In genomic region chr2:230908595-230909191, GRCh38 we compare ENCODE assay signal across 8 cellular contexts. TPM values are rescaled to one million over a fixed set of nuclear protein-coding genes. Genes with fewer than 3 reads are reported as not detected.
DNase-seq lines count a peak whose midpoint lies in the region; ATAC-seq and TF ChIP-seq lines count a peak whose summit lies in the region.

No MANE protein-coding gene starts in this region.

- H3K4me1 Mint-ChIP-seq in activated naive CD8-positive, alpha-beta T cell treated with anti-CD3 and anti-CD28 coated beads for 36 hours = peaks cover 77% of the 10 kb centered on the region
- H3K4me1 Mint-ChIP-seq in CD8-positive, alpha-beta T cell (ENCODE audit: low read depth) = peaks cover 43% of the 10 kb centered on the region

- intact Hi-C loops in CD8-positive, alpha-beta T cell (cut with DNase I, micrococcal nuclease) = no loop called here

- H3K27me3 ChIP-seq in NT2/D1 (ENCODE audit: insufficient read depth, insufficient read length) (no peaks in the 10 kb centered on the region), mucosa of rectum (ENCODE audit: control insufficient read depth in 2 of 2, insufficient read depth in 2 of 2, low read length in 2 of 2) (no peaks in the 10 kb centered on the region)
- no peaks in the 10 kb centered on the region for H3K27me3 ChIP-seq in CD8-positive, alpha-beta T cell (ENCODE audit: insufficient read depth, low read length)

- H3K9ac ChIP-seq in NT2/D1 (ENCODE audit: insufficient read length, low read depth) = no peak overlapping the region
- H3K9ac ChIP-seq in mucosa of rectum (ENCODE audit: low read depth in 1 of 2, low read length in 2 of 2) = no peak overlapping the region

- CTCF ChIA-PET in CD8-positive, alpha-beta T cell (lab: Charles Lee) = interaction anchor here (0.6 to 23.6 kb wide), 3 partner anchors 44 to 79 kb away, joined by 3 to 368 read pairs (median 3); partner anchors contain the start of genes ITM2C and SPATA3

- POLR2A ChIA-PET in CD8-positive, alpha-beta T cell (lab: Charles Lee) = interaction anchor here (0.5 kb wide), 1 partner anchor 54 kb away, joined by 4 read pairs; no protein-coding TSS in a partner anchor

- H3K9me3 Mint-ChIP-seq in activated naive CD8-positive, alpha-beta T cell treated with anti-CD3 and anti-CD28 coated beads for 36 hours = no peaks in the 10 kb centered on the region
- no peaks in the 10 kb centered on the region for H3K9me3 Mint-ChIP-seq in CD8-positive, alpha-beta T cell

- peak overlapping the region; percentile 52 to 55 for H3K27ac ChIP-seq in mucosa of rectum (ENCODE audit: low read depth in 2 of 2, low read length in 2 of 2)
- no peak overlapping the region for H3K27ac ChIP-seq in CD8-positive, alpha-beta T cell (ENCODE audit: low read depth, low read length)

- H3K36me3 ChIP-seq in NT2/D1 (ENCODE audit: insufficient read depth, insufficient read length, low read length) (no peaks in the 10 kb centered on the region), mucosa of rectum (ENCODE audit: control insufficient read depth in 2 of 2, insufficient read depth in 2 of 2, low read length in 2 of 2) (no peaks in the 10 kb centered on the region)
- H3K36me3 ChIP-seq in CD8-positive, alpha-beta T cell (ENCODE audit: insufficient read depth, low read length) = no peaks in the 10 kb centered on the region

- ATAC-seq in HG03108 (IDR thresholded peaks at IDR 0.05; ENCODE audit: unreplicated experiment) = no peak
- no peak for ATAC-seq in CD8-positive, alpha-beta T cell

- no peaks in the 10 kb centered on the region for H3K27me3 Mint-ChIP-seq in activated naive CD8-positive, alpha-beta T cell treated with anti-CD3 and anti-CD28 coated beads for 36 hours
- H3K27me3 Mint-ChIP-seq in CD8-positive, alpha-beta T cell (ENCODE audit: low read depth) = no peaks in the 10 kb centered on the region

- peak overlapping the region; percentile 85 for H3K27ac Mint-ChIP-seq in activated naive CD8-positive, alpha-beta T cell treated with anti-CD3 and anti-CD28 coated beads for 36 hours
- no peak overlapping the region for H3K27ac Mint-ChIP-seq in CD8-positive, alpha-beta T cell

- DNase-seq in NCI-H1417 (lab: John Stamatoyannopoulos, UW) (peak in 2 of 3 experiments; percentile 31 to 74), NCI-H1417 treated with DMSO at 0.1 percent for 48 hours (lab: John Stamatoyannopoulos, UW) (no peak), NT2/D1 (ENCODE audit: low read depth, low spot score) (peak; percentile 72), KG1 (lab: John Stamatoyannopoulos, UW) (no peak)
- peak; percentile 62 for DNase-seq in activated naive CD8-positive, alpha-beta T cell treated with anti-CD3 and anti-CD28 coated beads for 36 hours
- no peak for DNase-seq in CD8-positive, alpha-beta T cell

- H3K4me3 Mint-ChIP-seq in activated naive CD8-positive, alpha-beta T cell treated with anti-CD3 and anti-CD28 coated beads for 36 hours = peak overlapping the region; percentile 79
- H3K4me3 Mint-ChIP-seq in CD8-positive, alpha-beta T cell = no peak overlapping the region

- no peak overlapping the region for H3K4me3 ChIP-seq in NT2/D1 (ENCODE audit: insufficient read length, low read depth)
- no peak overlapping the region for H3K4me3 ChIP-seq in mucosa of rectum (ENCODE audit: low read length in 2 of 2)
- no peak overlapping the region for H3K4me3 ChIP-seq in CD8-positive, alpha-beta T cell (ENCODE audit: low read depth, low read length)

- H3K9me3 ChIP-seq in NT2/D1 (ENCODE audit: insufficient read depth, low read length) (peaks cover 22% of the 10 kb centered on the region; the same call in 1 of the 2 replicates), mucosa of rectum (ENCODE audit: control insufficient read depth in 2 of 2, low read length in 2 of 2) (no peaks in the 10 kb centered on the region)
- no peaks in the 10 kb centered on the region for H3K9me3 ChIP-seq in CD8-positive, alpha-beta T cell (ENCODE audit: low read length)

- peaks cover 48% of the 10 kb centered on the region for H3K36me3 Mint-ChIP-seq in activated naive CD8-positive, alpha-beta T cell treated with anti-CD3 and anti-CD28 coated beads for 36 hours
- H3K36me3 Mint-ChIP-seq in CD8-positive, alpha-beta T cell = peaks cover 35% of the 10 kb centered on the region

- TF ChIP-seq CTCF in CD8-positive, alpha-beta T cell (IDR thresholded peaks at IDR 0.05) = no peak

- peaks cover 23% of the 10 kb centered on the region for H3K4me1 ChIP-seq in NT2/D1 (ENCODE audit: insufficient read depth, insufficient read length)
- peaks cover 2 to 6% of the 10 kb centered on the region in 2 donors for H3K4me1 ChIP-seq in mucosa of rectum (ENCODE audit: control insufficient read depth in 2 of 2, insufficient read depth in 2 of 2, low read length in 2 of 2)
- H3K4me1 ChIP-seq in CD8-positive, alpha-beta T cell (ENCODE audit: insufficient read depth, low read length) = peaks cover 24% of the 10 kb centered on the region

RNA-seq across cellular contexts. Expression of gene GPR55, which starts 16.3 kb away (rescaled TPM):
- total RNA-seq in activated naive CD8-positive, alpha-beta T cell treated with anti-CD3 and anti-CD28 coated beads for 36 hours = 10 to 100 TPM; 18.8 to 20.4 TPM
- 1 to 10 TPM; 3.2 to 3.4 TPM for total RNA-seq in CD8-positive, alpha-beta T cell

RNA-seq across cellular contexts. Expression of gene ITM2C, which starts 44.0 kb away (rescaled TPM):
- 10 to 100 TPM; 69.9 to 73.6 TPM for total RNA-seq in activated naive CD8-positive, alpha-beta T cell treated with anti-CD3 and anti-CD28 coated beads for 36 hours
- total RNA-seq in CD8-positive, alpha-beta T cell = 10 to 100 TPM; 23.2 to 27.4 TPM

Comparison
In these comparisons a context has a peak if more than half of its experiments do, and no peak if none do; other contexts are left out.
1. DNase-seq: peak in NCI-H1417 (2 of 3), NT2/D1 (single experiment) and activated naive CD8-positive, alpha-beta T cell treated with anti-CD3 and anti-CD28 coated beads for 36 hours (single experiment); none in NCI-H1417 treated with DMSO at 0.1 percent for 48 hours (single experiment), KG1 (single experiment) and CD8-positive, alpha-beta T cell (0 of 7).
2. RNA of gene GPR55, which starts 16.3 kb away (total RNA-seq): 18.8 to 20.4 TPM in activated naive CD8-positive, alpha-beta T cell treated with anti-CD3 and anti-CD28 coated beads for 36 hours; 3.2 to 3.4 TPM in CD8-positive, alpha-beta T cell; every median in the first group is over 4 times any median in the second.